In genomic region chr18:8212893-8213805, GRCh38 we compare ENCODE assay signal across 17 cellular contexts.
DNase-seq lines count a peak whose midpoint lies in the region; ATAC-seq and TF ChIP-seq lines count a peak whose summit lies in the region.
"Had no signal": no experiment of that assay in that cellular context is flagged by ENCODE, and none has a peak within 500 bp of the region (broad histone marks: within the 10 kb centered on the region; RNA-seq: fewer than 3 reads in every experiment).

No MANE protein-coding gene starts in this region.

- H3K9me3 ChIP-seq in mammary epithelial cell (replicated peaks; ENCODE audit: insufficient read depth, low read length), result no peaks in the 10 kb centered on the region
- H3K9me3 ChIP-seq: mucosa of descending colon had no signal

- H3K4me3 ChIP-seq in AG09309 (ENCODE audit: control insufficient read depth, low read depth, low read length), result no peak overlapping the region
- H3K4me3 ChIP-seq in mammary epithelial cell (replicated peaks in 1 of 3; ENCODE audit: insufficient read depth in 1 of 3, low read depth in 2 of 3, low read length in 3 of 3), result no peak overlapping the region
- H3K4me3 ChIP-seq: mucosa of descending colon had no signal

- no peaks in the 10 kb centered on the region for H3K27me3 ChIP-seq in mammary epithelial cell (ENCODE audit: insufficient read depth, low read length)

- TF ChIP-seq CTCF in AG09309 (IDR thresholded peaks at IDR 0.05; ENCODE audit: control insufficient read depth, insufficient read depth, low read depth, low read length, missing control alignments) (no peak), mammary epithelial cell (conservative IDR thresholded peaks at IDR 0.05 in 1 of 2, IDR thresholded peaks at IDR 0.05 in 1 of 2; ENCODE audit: extremely low read depth in 1 of 2, insufficient read depth in 1 of 2, low read depth in 1 of 2, low read length in 2 of 2) (no peak)

- H3K9ac ChIP-seq in mammary epithelial cell (ENCODE audit: insufficient read depth, low read length), result no peak overlapping the region

- intact Hi-C loops in mammary epithelial cell (cut with micrococcal nuclease), result no loop called here

- CTCF ChIA-PET in mammary epithelial cell (lab: Charles Lee; ENCODE audit: low non-redundant PET), result no interaction called here

- no peaks in the 10 kb centered on the region for H3K36me3 ChIP-seq in mammary epithelial cell (ENCODE audit: insufficient read depth, low read length)

- no TSS peak for BruUV-seq in mammary epithelial cell (replicated peaks; lab: Mats Ljungman, UMichigan)

- WGBS in mammary epithelial cell (ENCODE audit: low coverage, missing lambda C conversion rate), result 67% methylated on average over 8 of the region's 8 CpGs

- dilution Hi-C loops in mammary epithelial cell (cut with HindIII; ENCODE audit: low sequenced_read_pairs), result loop anchor here (5.0 kb wide), 1 partner anchor 39 kb away; no protein-coding TSS in a partner anchor

- in situ Hi-C loops in mammary epithelial cell (cut with MboI; ENCODE audit: low sequenced_read_pairs in 2 of 2), result no loop called here

- no peak overlapping the region for H2AFZ ChIP-seq in mammary epithelial cell (ENCODE audit: low read depth, low read length)

- H4K20me1 ChIP-seq in mammary epithelial cell (ENCODE audit: insufficient read depth, low read length), result no peaks in the 10 kb centered on the region

- no peaks in the 10 kb centered on the region for H3K79me2 ChIP-seq in mammary epithelial cell (ENCODE audit: insufficient read depth, low read length)

- H3K4me2 ChIP-seq in mammary epithelial cell (ENCODE audit: insufficient read depth, low read depth, low read length), result no peak overlapping the region

- H3K4me1 ChIP-seq in mammary epithelial cell (ENCODE audit: insufficient read depth, low read length), result no peaks in the 10 kb centered on the region

- peak; percentile 23 for DNase-seq in AG09309 (ENCODE audit: low read depth)
- peak; percentile 76 for DNase-seq in HT1080 (ENCODE audit: low read depth)
- peak; percentile 5 for DNase-seq in mammary epithelial cell
- DNase-seq in iris pigment epithelial cell (ENCODE audit: low read depth), result peak; percentile 95
- DNase-seq in SKM-1 (lab: John Stamatoyannopoulos, UW; ENCODE audit: unreplicated experiment), result no peak
- DNase-seq: activated CD4-positive, alpha-beta T cell treated with anti-CD3 and anti-CD28 coated beads, Interleukin-2, amount 50 U/mL, for 48 hours; activated effector memory CD4-positive, alpha-beta T cell treated with anti-CD3 and anti-CD28 coated beads, Interleukin-2, amount 50 U/mL, for 16 hours; C1 segment of cervical spinal cord; KBM-7; mucosa of descending colon; NCI-H1436; NCI-H524 treated with DMSO at 0.1 percent for 48 hours; stimulated activated CD4-positive, alpha-beta T cell treated with anti-CD3 and anti-CD28 coated beads, Interleukin-4, amount 100 ng/mL, for 24 hours; stimulated activated naive CD4-positive, alpha-beta T cell treated with Interleukin-2 at 50 U/mL for 16 hours had no signal

- ATAC-seq in GM19328 (IDR thresholded peaks at IDR 0.05; ENCODE audit: unreplicated experiment) (no peak), HG03175 (IDR thresholded peaks at IDR 0.05; ENCODE audit: unreplicated experiment) (no peak), HG02852 (IDR thresholded peaks at IDR 0.05; ENCODE audit: unreplicated experiment) (no peak)
- ATAC-seq: mucosa of descending colon had no signal

- H3K27ac ChIP-seq in mammary epithelial cell (ENCODE audit: insufficient read depth, low read depth, low read length), result no peak overlapping the region
